ENCODE assay signal across 26 cellular contexts in genomic region chr20:3195607-3196230, GRCh38. TPM values are rescaled to one million over a fixed set of nuclear protein-coding genes. Genes with fewer than 3 reads are reported as not detected.
DNase-seq lines count a peak whose midpoint lies in the region; ATAC-seq, FAIRE-seq and TF ChIP-seq lines count a peak whose summit lies in the region.
"Had no signal": no experiment of that assay in that cellular context is flagged by ENCODE, and none has a peak within 500 bp of the region (broad histone marks: within the 10 kb centered on the region; RNA-seq: fewer than 3 reads in every experiment).

No MANE protein-coding gene starts in this region.

- no peaks in the 10 kb centered on the region for H3K9me3 Mint-ChIP-seq in MCF 10A (ENCODE audit: unreplicated experiment)
- no peaks in the 10 kb centered on the region for H3K9me3 Mint-ChIP-seq in stimulated activated memory B cell treated with anti-CD40 and anti-IgM and Interleukin-4, amounts not matched to agents 10 μg/mL and 1 μg/mL and 100 μg/mL, for 72 hours
- H3K9me3 Mint-ChIP-seq: naive B cell had no signal

- H3K4me1 Mint-ChIP-seq in MCF 10A (ENCODE audit: insufficient read depth, unreplicated experiment) (peaks cover 7% of the 10 kb centered on the region), T-helper 17 cell (peaks cover 25% of the 10 kb centered on the region)
- H3K4me1 Mint-ChIP-seq in stimulated activated memory B cell treated with anti-CD40 and anti-IgM and Interleukin-4, amounts not matched to agents 10 μg/mL and 1 μg/mL and 100 μg/mL, for 72 hours = peaks cover 13% of the 10 kb centered on the region

- no peak for FAIRE-seq in D721Med (lab: Jason Lieb, UNC)
- FAIRE-seq: frontal cortex, TTC549 had no signal

- no peaks in the 10 kb centered on the region for H3K27me3 Mint-ChIP-seq in MCF 10A (ENCODE audit: insufficient read depth, unreplicated experiment)
- H3K27me3 Mint-ChIP-seq in T-helper 17 cell = no peaks in the 10 kb centered on the region
- H3K27me3 Mint-ChIP-seq in stimulated activated memory B cell treated with anti-CD40 and anti-IgM and Interleukin-4, amounts not matched to agents 10 μg/mL and 1 μg/mL and 100 μg/mL, for 72 hours = no peaks in the 10 kb centered on the region
- H3K27me3 Mint-ChIP-seq: naive B cell had no signal

- H3K4me3 ChIP-seq in breast epithelium (no peak overlapping the region), dorsolateral prefrontal cortex (peak overlapping the region in 4 of 59 donors; percentile 5 to 19 (median 12)), prostate gland (no peak overlapping the region)
- H3K4me3 ChIP-seq: stomach, upper lobe of left lung had no signal

- TF ChIP-seq POLR2A in breast epithelium (IDR thresholded peaks at IDR 0.05) (no peak), prostate gland (IDR thresholded peaks at IDR 0.05) (no peak)

- ATAC-seq in T-helper 17 cell (no peak), HG03095 (IDR thresholded peaks at IDR 0.05; ENCODE audit: unreplicated experiment) (no peak)
- ATAC-seq in stimulated activated memory B cell treated with anti-CD40 and anti-IgM and Interleukin-4, amounts not matched to agents 10 μg/mL and 1 μg/mL and 100 μg/mL, for 72 hours = no peak
- ATAC-seq: PC-3 had no signal

- peaks cover 91% of the 10 kb centered on the region for H3K36me3 Mint-ChIP-seq in MCF 10A (ENCODE audit: insufficient read depth, unreplicated experiment)
- H3K36me3 Mint-ChIP-seq in T-helper 17 cell (ENCODE audit: low read depth) = peaks cover 24% of the 10 kb centered on the region
- peaks cover 66% of the 10 kb centered on the region for H3K36me3 Mint-ChIP-seq in stimulated activated memory B cell treated with anti-CD40 and anti-IgM and Interleukin-4, amounts not matched to agents 10 μg/mL and 1 μg/mL and 100 μg/mL, for 72 hours

- H3K4me3 Mint-ChIP-seq in MCF 10A (ENCODE audit: unreplicated experiment) (no peak overlapping the region), T-helper 17 cell (no peak overlapping the region)
- H3K4me3 Mint-ChIP-seq in stimulated activated memory B cell treated with anti-CD40 and anti-IgM and Interleukin-4, amounts not matched to agents 10 μg/mL and 1 μg/mL and 100 μg/mL, for 72 hours = no peak overlapping the region
- H3K4me3 Mint-ChIP-seq: naive B cell had no signal

- CTCF ChIA-PET in MCF 10A (lab: Yijun Ruan, JAX) = no interaction called here

- H3K9me3 ChIP-seq in breast epithelium (no peaks in the 10 kb centered on the region), T-helper 17 cell (ENCODE audit: control insufficient read depth, low read length, poor library complexity, severe bottlenecking) (no peaks in the 10 kb centered on the region), prostate gland (no peaks in the 10 kb centered on the region)
- H3K9me3 ChIP-seq: Caco-2, stomach, upper lobe of left lung had no signal

- no peaks in the 10 kb centered on the region for H3K27me3 ChIP-seq in breast epithelium
- H3K27me3 ChIP-seq in dorsolateral prefrontal cortex = no peaks in the 10 kb centered on the region
- H3K27me3 ChIP-seq in prostate gland (replicated peaks; ENCODE audit: insufficient read depth) = no peaks in the 10 kb centered on the region
- H3K27me3 ChIP-seq: stomach, upper lobe of left lung had no signal

- BruUV-seq in MCF 10A (replicated peaks; lab: Mats Ljungman, UMichigan) = no TSS peak

- intact Hi-C loops in MCF 10A (cut with micrococcal nuclease) (no loop called here), breast epithelium (cut with DNase I; ENCODE audit: low total_unique reads) (no loop called here), dorsolateral prefrontal cortex (cut with DNase I) (no loop called here), prostate gland (cut with DNase I) (no loop called here)

- TF ChIP-seq CTCF in MCF 10A (IDR thresholded peaks at IDR 0.05; ENCODE audit: unreplicated experiment) = no peak
- TF ChIP-seq CTCF in breast epithelium (IDR thresholded peaks at IDR 0.05) = no peak
- no peak for TF ChIP-seq CTCF in dorsolateral prefrontal cortex (IDR thresholded peaks at IDR 0.05 in 54 of 56, conservative IDR thresholded peaks at IDR 0.05 in 2 of 56; ENCODE audit: low read depth in 1 of 56, partially characterized antibody in 56 of 56)
- no peak for TF ChIP-seq CTCF in prostate gland (IDR thresholded peaks at IDR 0.05)
- TF ChIP-seq CTCF in D721Med (IDR thresholded peaks at IDR 0.05; ENCODE audit: insufficient read depth, missing control alignments) = no peak

- POLR2A ChIA-PET in MCF 10A (lab: Yijun Ruan, JAX) = interaction anchor here (0.6 to 0.7 kb wide), 2 partner anchors 9 to 593 kb away, joined by 3 to 4 read pairs; no protein-coding TSS in a partner anchor

- peak overlapping the region; percentile 88 for H3K27ac Mint-ChIP-seq in MCF 10A (ENCODE audit: low read depth, unreplicated experiment)
- H3K27ac Mint-ChIP-seq in T-helper 17 cell = peak overlapping the region; percentile 92
- peak overlapping the region; percentile 13 for H3K27ac Mint-ChIP-seq in stimulated activated memory B cell treated with anti-CD40 and anti-IgM and Interleukin-4, amounts not matched to agents 10 μg/mL and 1 μg/mL and 100 μg/mL, for 72 hours

- peaks cover 17% of the 10 kb centered on the region for H3K36me3 ChIP-seq in breast epithelium
- H3K36me3 ChIP-seq in prostate gland = peaks cover 35 to 37% of the 10 kb centered on the region in 2 donors

- H3K27ac ChIP-seq in breast epithelium (no peak overlapping the region), dorsolateral prefrontal cortex (peak overlapping the region in 53 of 59 donors; percentile 12 to 94 (median 69)), prostate gland (no peak overlapping the region)
- H3K27ac ChIP-seq: stomach, upper lobe of left lung had no signal

- WGBS in prostate gland = 90% methylated on average over 6 of the region's 6 CpGs

- DNase-seq in MCF 10A (ENCODE audit: unreplicated experiment) (no peak), breast epithelium (ENCODE audit: low spot score in 2 of 2) (no peak), T-helper 17 cell (no peak), dorsolateral prefrontal cortex (no peak), prostate gland (ENCODE audit: low spot score) (no peak), D721Med (ENCODE audit: insufficient read length, low spot score) (no peak)
- DNase-seq: activated CD4-positive, alpha-beta T cell treated with anti-CD3 and anti-CD28 coated beads, Interleukin-2, amount 50 U/mL, for 1 hour; activated T-cell treated with anti-CD3 and anti-CD28 coated beads, Interleukin-2, amount 50 U/mL, for 48 hours; amniotic stem cell; Caco-2; central memory CD4-positive, alpha-beta T cell; HCEC 1CT; mammary epithelial cell; naive B cell; NCI-H1092 treated with DMSO at 0.1 percent for 48 hours; NCI-H2081; PC-3; SHP77; stimulated activated CD4-positive, alpha-beta T cell treated with anti-CD3 and anti-CD28 coated beads, Interleukin-2, amount 100 ng/mL, for 24 hours; stomach; SW 1271; upper lobe of left lung had no signal

- no peaks in the 10 kb centered on the region for H3K4me1 ChIP-seq in breast epithelium
- no peaks in the 10 kb centered on the region for H3K4me1 ChIP-seq in prostate gland (replicated peaks)
- H3K4me1 ChIP-seq: Caco-2, stomach, upper lobe of left lung had no signal

RNA-seq across cellular contexts. Expression of gene DDRGK1, which starts 8.8 kb away (rescaled TPM):
- 116 and 136 TPM in 2 replicates for total RNA-seq in MCF 10A (2022)
- 10 to 100 TPM; 87.1 to 91.8 (median 89.8) TPM for total RNA-seq in breast epithelium
- 10 to 100 TPM; 43.7 to 45.6 TPM for total RNA-seq in T-helper 17 cell
- 100 to 1,000 TPM in 119 of 120 experiments, 10 to 100 TPM in 1; 98.5 to 184 (median 132) TPM for total RNA-seq in dorsolateral prefrontal cortex
- 100 to 1,000 TPM in 1 of 2 donors, 10 to 100 TPM in 1; 87.5 to 126 TPM for total RNA-seq in prostate gland

RNA-seq across cellular contexts. Expression of gene ITPA, which starts 13.6 kb away (rescaled TPM):
- 69.4 and 97.1 TPM in 2 replicates for total RNA-seq in MCF 10A (2022)
- total RNA-seq in breast epithelium = 10 to 100 TPM; 35.2 to 43.6 (median 39.1) TPM
- 10 to 100 TPM; 39.5 to 41.4 TPM for total RNA-seq in T-helper 17 cell
- total RNA-seq in dorsolateral prefrontal cortex = 10 to 100 TPM; 18.3 to 51.4 (median 33.9) TPM
- total RNA-seq in prostate gland = 10 to 100 TPM; 43.9 to 48.0 TPM

RNA-seq across cellular contexts. Expression of gene LZTS3, which starts 22.4 kb away (rescaled TPM):
- 5.3 and 8.5 TPM in 2 replicates for total RNA-seq in MCF 10A (2022)
- total RNA-seq in breast epithelium = 10 to 100 TPM in 2 of 3 donors, 1 to 10 TPM in 1; 9.3 to 12.1 (median 11.3) TPM
- total RNA-seq in T-helper 17 cell = 10 to 100 TPM; 15.7 to 19.1 TPM
- total RNA-seq in dorsolateral prefrontal cortex = 100 to 1,000 TPM in 117 of 120 experiments, 10 to 100 TPM in 3; 55.7 to 232 (median 165) TPM
- 10 to 100 TPM; 23.7 to 29.1 TPM for total RNA-seq in prostate gland

RNA-seq across cellular contexts. Expression of gene FASTKD5, which starts 36.1 kb away (rescaled TPM):
- total RNA-seq in MCF 10A (2022) (15.0 and 18.2 TPM in 2 replicates), breast epithelium (10 to 100 TPM; 15.4 to 18.3 (median 16.3) TPM), T-helper 17 cell (10 to 100 TPM; 21.0 to 34.2 TPM), dorsolateral prefrontal cortex (10 to 100 TPM; 10.4 to 25.9 (median 18.3) TPM), prostate gland (10 to 100 TPM; 14.5 to 22.2 TPM)

RNA-seq across cellular contexts. Expression of gene UBOX5, which starts 36.1 kb away (rescaled TPM):
- total RNA-seq in MCF 10A (2022) (5.0 and 5.9 TPM in 2 replicates), breast epithelium (1 to 10 TPM; 5.9 to 8.9 (median 6.6) TPM), T-helper 17 cell (1 to 10 TPM; 7.0 to 8.2 TPM), dorsolateral prefrontal cortex (10 to 100 TPM in 52 of 120 experiments, 1 to 10 TPM in 68; 6.1 to 13.0 (median 9.5) TPM), prostate gland (10 to 100 TPM in 1 of 2 donors, 1 to 10 TPM in 1; 7.1 to 12.0 TPM)

Comparison
In these comparisons a context has a peak if more than half of its experiments do, and no peak if none do; other contexts are left out.
1. H3K27ac Mint-ChIP-seq: peak in every context shown above with its lines; median percentile 92 in T-helper 17 cell; 88 in MCF 10A; 13 in stimulated activated memory B cell treated with anti-CD40 and anti-IgM and Interleukin-4, amounts not matched to agents 10 μg/mL and 1 μg/mL and 100 μg/mL, for 72 hours.
2. H3K27ac ChIP-seq: peak in dorsolateral prefrontal cortex (53 of 59); none in breast epithelium (0 of 2) and prostate gland (0 of 2).